In genomic region chr10:33335550-33335799, GRCh38 we compare ENCODE assay signal across 8 cellular contexts. TPM values are rescaled to one million over a fixed set of nuclear protein-coding genes. Genes with fewer than 3 reads are reported as not detected.
DNase-seq lines count a peak whose midpoint lies in the region; ATAC-seq and TF ChIP-seq lines count a peak whose summit lies in the region.

No MANE protein-coding gene starts in this region.

- H3K4me3 ChIP-seq in BLaER1: peak overlapping the region; percentile 69
- H3K4me3 ChIP-seq in MG63: peak overlapping the region; percentile 66
- H3K4me3 ChIP-seq in epithelial cell of esophagus (ENCODE audit: low read length): peak overlapping the region; percentile 59
- H3K4me3 ChIP-seq in neuron (ENCODE audit: low read length): peak overlapping the region; percentile 63

- H3K4me3 Mint-ChIP-seq in stimulated activated memory B cell treated with anti-CD40 and anti-IgM and Interleukin-4, amounts not matched to agents 10 μg/mL and 1 μg/mL and 100 μg/mL, for 72 hours: no peak overlapping the region

- ATAC-seq in stimulated activated memory B cell treated with anti-CD40 and anti-IgM and Interleukin-4, amounts not matched to agents 10 μg/mL and 1 μg/mL and 100 μg/mL, for 72 hours: no peak
- ATAC-seq in GM21423 (IDR thresholded peaks at IDR 0.05; ENCODE audit: unreplicated experiment): no peak

- H3K27ac ChIP-seq in BLaER1: no peak overlapping the region

- no peak overlapping the region for H3K27ac Mint-ChIP-seq in stimulated activated memory B cell treated with anti-CD40 and anti-IgM and Interleukin-4, amounts not matched to agents 10 μg/mL and 1 μg/mL and 100 μg/mL, for 72 hours

- no peak for DNase-seq in MG63
- DNase-seq in epithelial cell of esophagus (ENCODE audit: low read depth): no peak
- DNase-seq in NAMALWA (ENCODE audit: low spot score): no peak
- no peak for DNase-seq in posterior vena cava (ENCODE audit: low spot score)

- H3K27me3 ChIP-seq in BLaER1: peaks cover 71% of the 10 kb centered on the region
- no peaks in the 10 kb centered on the region for H3K27me3 ChIP-seq in MG63
- H3K27me3 ChIP-seq in neuron (ENCODE audit: insufficient read depth, low read length): no peaks in the 10 kb centered on the region

- H3K36me3 Mint-ChIP-seq in stimulated activated memory B cell treated with anti-CD40 and anti-IgM and Interleukin-4, amounts not matched to agents 10 μg/mL and 1 μg/mL and 100 μg/mL, for 72 hours: no peaks in the 10 kb centered on the region

- intact Hi-C loops in posterior vena cava (cut with DNase I): loop anchor here (5.0 to 10.0 kb wide), 3 partner anchors 769 to 1302 kb away; no protein-coding TSS in a partner anchor

- H3K9me3 Mint-ChIP-seq in stimulated activated memory B cell treated with anti-CD40 and anti-IgM and Interleukin-4, amounts not matched to agents 10 μg/mL and 1 μg/mL and 100 μg/mL, for 72 hours: no peaks in the 10 kb centered on the region

- H2AFZ ChIP-seq in neuron (ENCODE audit: low read depth, low read length): peak overlapping the region; percentile 86

- peaks cover 40% of the 10 kb centered on the region for H3K4me1 ChIP-seq in BLaER1
- H3K4me1 ChIP-seq in neuron (ENCODE audit: insufficient read depth, low read length): peaks cover 41% of the 10 kb centered on the region

- no peaks in the 10 kb centered on the region for H3K9me3 ChIP-seq in BLaER1
- no peaks in the 10 kb centered on the region for H3K9me3 ChIP-seq in MG63
- no peaks in the 10 kb centered on the region for H3K9me3 ChIP-seq in neuron (ENCODE audit: low read length)

- H3K27me3 Mint-ChIP-seq in stimulated activated memory B cell treated with anti-CD40 and anti-IgM and Interleukin-4, amounts not matched to agents 10 μg/mL and 1 μg/mL and 100 μg/mL, for 72 hours: peaks cover 74% of the 10 kb centered on the region

- H3K9ac ChIP-seq in BLaER1: 0 out of 2 replicates have a peak overlapping the region, but pooled peaks have one; percentile 40

- H3K4me2 ChIP-seq in BLaER1: peak overlapping the region; percentile 98

- H3K36me3 ChIP-seq in BLaER1 (no peaks in the 10 kb centered on the region), MG63 (no peaks in the 10 kb centered on the region), neuron (ENCODE audit: insufficient read depth, low read length) (no peaks in the 10 kb centered on the region)

- H4K20me1 ChIP-seq in BLaER1: peaks cover 26% of the 10 kb centered on the region

- no peak for TF ChIP-seq CTCF in epithelial cell of esophagus (IDR thresholded peaks at IDR 0.05; ENCODE audit: insufficient read depth, low read depth, low read length, missing control alignments)

- peaks cover 16% of the 10 kb centered on the region for H3K4me1 Mint-ChIP-seq in stimulated activated memory B cell treated with anti-CD40 and anti-IgM and Interleukin-4, amounts not matched to agents 10 μg/mL and 1 μg/mL and 100 μg/mL, for 72 hours

RNA-seq across cellular contexts. Expression of gene NRP1, which starts 1.0 kb away (rescaled TPM):
- total RNA-seq in MG63 (2014; rRNA removed; shearing (Covaris generic); ENCODE audit: low replicate concordance): 0.99 and 1.6 TPM in 2 replicates
- total RNA-seq in posterior vena cava: 100 to 1,000 TPM; 123 TPM

Comparison
In these comparisons a context has a peak if more than half of its experiments do, and no peak if none do; other contexts are left out.
1. RNA of gene NRP1, which starts 1.0 kb away (total RNA-seq): 123 TPM in posterior vena cava; 0.99 to 1.6 TPM in MG63; every median in the first group is over 10 times any median in the second.
2. Peak in every context shown above with its lines, with median percentiles within 50 percentile points of each other: H3K4me3 ChIP-seq.